Comparison of ENCODE assay signal across 29 cellular contexts in genomic region chr18:54267688-54268087, GRCh38.
"Had no signal": no experiment of that assay in that cellular context is flagged by ENCODE, and none has a peak within 500 bp of the region (broad histone marks: within the 10 kb centered on the region; RNA-seq: fewer than 3 reads in every experiment).

No MANE protein-coding gene starts in this region.

- H3K36me3 Mint-ChIP-seq: memory B cell; natural killer cell treated with Interleukin-12 subunit alpha and Interleukin-12 subunit beta and Interleukin-15 and Interleukin-18, amount 100 ng/mL, for 72 hours; WTC11 had no signal

- H3K9me3 ChIP-seq: adrenal gland, body of pancreas, esophagus squamous epithelium, neutrophil, pancreas, prostate gland, upper lobe of left lung, vagina had no signal

- H3K27ac ChIP-seq: adrenal gland, hepatocyte, pancreas, prostate gland, upper lobe of left lung, vagina had no signal

- H3K27ac Mint-ChIP-seq: activated CD8-positive, alpha-beta T cell treated with anti-CD3 and anti-CD28 coated beads, Interleukin-2, amount 10 ng/mL, durations not matched to agents 7 days and 5 days; activated naive CD4-positive, alpha-beta T cell treated with anti-CD3 and anti-CD28 coated beads for 36 hours; activated naive CD8-positive, alpha-beta T cell treated with anti-CD3 and anti-CD28 coated beads for 36 hours; stimulated activated naive CD8-positive, alpha-beta T cell treated with anti-CD3 and anti-CD28 coated beads, Interleukin-15, Interleukin-2, amounts not matched to agents 100 ng/mL and 50 ng/mL, for 24 hours had no signal

- DNase-seq: activated CD8-positive, alpha-beta T cell treated with anti-CD3 and anti-CD28 coated beads, Interleukin-2, amount 10 ng/mL, durations not matched to agents 7 days and 5 days; activated effector memory CD4-positive, alpha-beta T cell treated with anti-CD3 and anti-CD28 coated beads, Interleukin-2, amount 50 U/mL, for 16 hours; activated naive CD4-positive, alpha-beta T cell treated with anti-CD3 and anti-CD28 coated beads for 36 hours; activated naive CD8-positive, alpha-beta T cell treated with anti-CD3 and anti-CD28 coated beads for 36 hours; activated T-cell treated with anti-CD3 and anti-CD28 coated beads for 4 hours; adrenal gland; body of pancreas; dermis blood vessel endothelial cell; effector CD4-positive, alpha-beta T cell; esophagus squamous epithelium; glutamatergic neuron; left cardiac atrium; pancreas; retina; stimulated activated CD4-positive, alpha-beta T cell treated with anti-CD3 and anti-CD28 coated beads, Interleukin-12 subunit alpha, Interleukin-12 subunit beta, amount 100 ng/mL, for 4 hours; stimulated activated CD4-positive, alpha-beta T cell treated with anti-CD3 and anti-CD28 coated beads, Interleukin-4, amount 100 ng/mL, for 1 hour; T-helper 2 cell; upper lobe of left lung had no signal

- ATAC-seq: activated CD8-positive, alpha-beta T cell treated with anti-CD3 and anti-CD28 coated beads, Interleukin-2, amount 10 ng/mL, durations not matched to agents 7 days and 5 days; body of pancreas; left cardiac atrium; natural killer cell treated with Interleukin-12 subunit alpha and Interleukin-12 subunit beta and Interleukin-15 and Interleukin-18, amount 100 ng/mL, for 72 hours; pancreas; sciatic nerve; WTC11 had no signal

- H3K36me3 ChIP-seq: adrenal gland, esophagus squamous epithelium, neutrophil, pancreas, prostate gland, upper lobe of left lung, vagina had no signal

- H3K27me3 ChIP-seq: adrenal gland, body of pancreas, esophagus squamous epithelium, hepatocyte, neutrophil, pancreas, upper lobe of left lung, vagina had no signal

- H3K27me3 Mint-ChIP-seq: activated naive CD8-positive, alpha-beta T cell treated with anti-CD3 and anti-CD28 coated beads for 36 hours; memory B cell; natural killer cell treated with Interleukin-12 subunit alpha and Interleukin-12 subunit beta and Interleukin-15 and Interleukin-18, amount 100 ng/mL, for 72 hours; stimulated activated naive CD8-positive, alpha-beta T cell treated with anti-CD3 and anti-CD28 coated beads, Interleukin-15, Interleukin-2, amounts not matched to agents 100 ng/mL and 50 ng/mL, for 24 hours had no signal

- H3K9me3 Mint-ChIP-seq: activated naive CD4-positive, alpha-beta T cell treated with anti-CD3 and anti-CD28 coated beads for 36 hours; activated naive CD8-positive, alpha-beta T cell treated with anti-CD3 and anti-CD28 coated beads for 36 hours; activated T-helper 1 cell treated with anti-CD3 and anti-CD28 coated beads, Interleukin-12 subunit alpha, Interleukin-12 subunit beta, Interleukin-2, Interleukin-4 antibody, amounts not matched to agents 30 ng/mL and 10 ng/mL and 1 ng/mL, durations not matched to agents 14 hours and 24 hours and 36 hours; memory B cell; natural killer cell treated with Interleukin-12 subunit alpha and Interleukin-12 subunit beta and Interleukin-15 and Interleukin-18, amount 100 ng/mL, for 72 hours; stimulated activated naive CD8-positive, alpha-beta T cell treated with anti-CD3 and anti-CD28 coated beads, Interleukin-15, Interleukin-2, amounts not matched to agents 100 ng/mL and 50 ng/mL, for 24 hours; WTC11 had no signal

- H3K4me3 ChIP-seq: adrenal gland, body of pancreas, esophagus squamous epithelium, hepatocyte, pancreas, prostate gland, skin epidermis, upper lobe of left lung, vagina had no signal

- H3K4me3 Mint-ChIP-seq: activated CD8-positive, alpha-beta T cell treated with anti-CD3 and anti-CD28 coated beads, Interleukin-2, amount 10 ng/mL, durations not matched to agents 7 days and 5 days; activated naive CD4-positive, alpha-beta T cell treated with anti-CD3 and anti-CD28 coated beads for 36 hours; activated naive CD8-positive, alpha-beta T cell treated with anti-CD3 and anti-CD28 coated beads for 36 hours; activated T-helper 1 cell treated with anti-CD3 and anti-CD28 coated beads, Interleukin-12 subunit alpha, Interleukin-12 subunit beta, Interleukin-2, Interleukin-4 antibody, amounts not matched to agents 30 ng/mL and 10 ng/mL and 1 ng/mL, durations not matched to agents 14 hours and 24 hours and 36 hours; WTC11 had no signal
